Comparison of ENCODE assay signal across 32 cellular contexts in genomic region chr4:185728886-185729285, GRCh38.
DNase-seq lines count a peak whose midpoint lies in the region; ATAC-seq, FAIRE-seq and TF ChIP-seq lines count a peak whose summit lies in the region.
"Had no signal": no experiment of that assay in that cellular context is flagged by ENCODE, and none has a peak within 500 bp of the region (broad histone marks: within the 10 kb centered on the region; RNA-seq: fewer than 3 reads in every experiment).

No MANE protein-coding gene starts in this region.

- H3K14ac ChIP-seq in neuronal stem cell (ENCODE audit: low read length) = no peak overlapping the region

- no peaks in the 10 kb centered on the region for H3K79me1 ChIP-seq in neuronal stem cell (ENCODE audit: low read depth, low read length)

- peaks cover 0 to 6% (median 0%) of the 10 kb centered on the region in 3 donors for H3K36me3 Mint-ChIP-seq in immature natural killer cell
- H3K36me3 Mint-ChIP-seq in naive thymus-derived CD8-positive, alpha-beta T cell = peaks cover 0 to 7% (median 0%) of the 10 kb centered on the region in 3 donors
- H3K36me3 Mint-ChIP-seq: activated naive CD4-positive, alpha-beta T cell treated with anti-CD3 and anti-CD28 coated beads, Interleukin-2, amount 50 U/mL, for 24 hours; naive B cell had no signal

- no peak overlapping the region for H3K4me3 Mint-ChIP-seq in immature natural killer cell
- no peak overlapping the region for H3K4me3 Mint-ChIP-seq in naive thymus-derived CD8-positive, alpha-beta T cell
- H3K4me3 Mint-ChIP-seq: activated CD8-positive, alpha-beta T cell treated with anti-CD3 and anti-CD28 coated beads for 36 hours; activated naive CD4-positive, alpha-beta T cell treated with anti-CD3 and anti-CD28 coated beads, Interleukin-2, amount 50 U/mL, for 24 hours; activated T-helper 17 cell treated with anti-CD3 and anti-CD28 coated beads, Interleukin-2, amount 50 U/mL, for 72 hours; B cell; memory B cell; naive B cell; T-helper 17 cell had no signal

- H3K4me3 ChIP-seq in heart right ventricle = no peak overlapping the region
- H3K4me3 ChIP-seq in endothelial cell of umbilical vein (replicated peaks in 1 of 3; ENCODE audit: insufficient read depth in 1 of 3, low read depth in 1 of 3, low read length in 3 of 3) = no peak overlapping the region
- peak overlapping the region in 1 of 2 donors; percentile 65 for H3K4me3 ChIP-seq in neuronal stem cell (ENCODE audit: low read length in 2 of 2)
- H3K4me3 ChIP-seq in upper lobe of right lung = no peak overlapping the region
- H3K4me3 ChIP-seq: smooth muscle cell, uterus had no signal

- H3K27ac ChIP-seq in heart right ventricle (peak overlapping the region in 7 of 10 donors; percentile 24 to 76 (median 59)), endothelial cell of umbilical vein (ENCODE audit: insufficient read depth, low read depth, low read length) (peak overlapping the region; percentile 34), neuronal stem cell (replicated peaks; ENCODE audit: low read length) (no peak overlapping the region), upper lobe of right lung (no peak overlapping the region)
- H3K27ac ChIP-seq: uterus had no signal

- no peak overlapping the region for H2BK120ac ChIP-seq in neuronal stem cell (ENCODE audit: low read depth, low read length)

- dilution Hi-C loops in endothelial cell of umbilical vein (cut with MboI; ENCODE audit: extremely low pct_ligation_motif_present, low sequenced_read_pairs) = no loop called here

- peak overlapping the region; percentile 69 for H3K4ac ChIP-seq in neuronal stem cell (ENCODE audit: low read length)

- H3K9me1 ChIP-seq in endothelial cell of umbilical vein (replicated peaks; ENCODE audit: control insufficient read depth, extremely low read depth, insufficient read depth, low read length) = no peaks in the 10 kb centered on the region

- H3K9me3 Mint-ChIP-seq in immature natural killer cell = no peaks in the 10 kb centered on the region
- no peaks in the 10 kb centered on the region for H3K9me3 Mint-ChIP-seq in naive thymus-derived CD8-positive, alpha-beta T cell
- H3K9me3 Mint-ChIP-seq: activated CD8-positive, alpha-beta T cell treated with anti-CD3 and anti-CD28 coated beads for 36 hours; activated T-helper 17 cell treated with anti-CD3 and anti-CD28 coated beads, Interleukin-2, amount 50 U/mL, for 72 hours; memory B cell had no signal

- no peak overlapping the region for H2BK15ac ChIP-seq in neuronal stem cell (ENCODE audit: low read length)

- no peak overlapping the region for H2BK12ac ChIP-seq in neuronal stem cell (ENCODE audit: low read length)

- ATAC-seq in heart right ventricle (no peak), Right ventricle myocardium superior (ENCODE audit: poor library complexity) (no peak), upper lobe of right lung (no peak)
- no peak for ATAC-seq in naive thymus-derived CD8-positive, alpha-beta T cell
- ATAC-seq: activated CD8-positive, alpha-beta T cell treated with anti-CD3 and anti-CD28 coated beads for 36 hours; activated T-helper 17 cell treated with anti-CD3 and anti-CD28 coated beads, Interleukin-2, amount 50 U/mL, for 72 hours; foreskin keratinocyte; SK-N-SH treated with all-trans-retinoic acid at 6 μM for 48 hours; T-helper 17 cell had no signal

- CTCF ChIA-PET in endothelial cell of umbilical vein (lab: Charles Lee) = interaction anchor here (1.9 kb wide), 1 partner anchor 17 kb away, joined by 5 read pairs; no protein-coding TSS in a partner anchor

- H3K36me3 ChIP-seq in heart right ventricle = peaks cover 0 to 28% (median 3%) of the 10 kb centered on the region in 9 donors
- peaks cover 0 to 3% of the 10 kb centered on the region in 2 experiments for H3K36me3 ChIP-seq in endothelial cell of umbilical vein (ENCODE audit: control insufficient read depth in 2 of 2, extremely low read depth in 1 of 2, insufficient read depth in 2 of 2, low read length in 2 of 2)
- peaks cover 2 to 10% of the 10 kb centered on the region in 2 donors for H3K36me3 ChIP-seq in neuronal stem cell (replicated peaks in 1 of 2; ENCODE audit: control insufficient read depth in 2 of 2, insufficient read depth in 2 of 2, low read length in 2 of 2)
- H3K36me3 ChIP-seq in upper lobe of right lung = no peaks in the 10 kb centered on the region
- H3K36me3 ChIP-seq: uterus had no signal

- no peak overlapping the region for H2BK5ac ChIP-seq in neuronal stem cell (ENCODE audit: low read length)

- peak; percentile 80 for FAIRE-seq in endothelial cell of umbilical vein (lab: Jason Lieb, UNC)
- FAIRE-seq: A204.1, GM19239, H54 had no signal

- WGBS in heart right ventricle, 2 donors = 53 to 64% methylated on average over 2 of the region's 2 CpGs
- WGBS in neuronal stem cell (ENCODE audit: extremely low coverage in 2 of 2, insufficient read length in 2 of 2, insufficient replicate concordance in 1 of 2), 2 donors = no CpG with 5 or more reads among the region's 2 CpGs

- no TSS peak for BruUV-seq in endothelial cell of umbilical vein (replicated peaks; lab: Mats Ljungman, UMichigan)

- in situ Hi-C loops in ACHN (cut with HindIII; ENCODE audit: low pct_ligation_motif_present, low pct_unique_long_range_greater_than_20kb, low sequenced_read_pairs) = no loop called here

- H3K27me3 Mint-ChIP-seq in immature natural killer cell (ENCODE audit: low read depth in 3 of 3) = peaks cover 4 to 7% (median 4%) of the 10 kb centered on the region in 3 donors
- peaks cover 12 to 53% (median 18%) of the 10 kb centered on the region in 5 donors for H3K27me3 Mint-ChIP-seq in naive thymus-derived CD8-positive, alpha-beta T cell

- no peak for TF ChIP-seq POLR2A in endothelial cell of umbilical vein (IDR thresholded peaks at IDR 0.05; ENCODE audit: low read depth, low read length)

- no peak overlapping the region for H3K23ac ChIP-seq in neuronal stem cell (ENCODE audit: low read depth, low read length, poor library complexity)

- no peak overlapping the region for H3K9ac ChIP-seq in endothelial cell of umbilical vein (replicated peaks; ENCODE audit: extremely low read depth, insufficient read depth, low read length)
- no peak overlapping the region for H3K9ac ChIP-seq in neuronal stem cell (ENCODE audit: low read depth, low read length, poor library complexity)

- intact Hi-C loops in heart right ventricle (cut with DNase I) (loop anchor here in 1 of 10 donors (5.0 kb wide), 1 partner anchor 77 kb away; no protein-coding TSS in a partner anchor), Right ventricle myocardium superior (cut with DNase I) (no loop called here), endothelial cell of umbilical vein (cut with micrococcal nuclease) (loop anchor here (1.0 to 5.0 kb wide), 2 partner anchors 9 to 293 kb away; no protein-coding TSS in a partner anchor), upper lobe of right lung (cut with DNase I) (no loop called here)

- POLR2A ChIA-PET in endothelial cell of umbilical vein (lab: Charles Lee) = no interaction called here
- POLR2A ChIA-PET in naive thymus-derived CD8-positive, alpha-beta T cell (lab: Charles Lee) = no interaction called here

- no peak overlapping the region for H4K91ac ChIP-seq in neuronal stem cell (ENCODE audit: low read depth, low read length, poor library complexity)

- H3K27me3 ChIP-seq in heart right ventricle (no peaks in the 10 kb centered on the region), endothelial cell of umbilical vein (ENCODE audit: control insufficient read depth in 2 of 2, insufficient read depth in 2 of 2, low read length in 2 of 2) (no peaks in the 10 kb centered on the region), neuronal stem cell (ENCODE audit: control insufficient read depth in 3 of 3, insufficient read depth in 3 of 3, low read depth in 1 of 3, low read length in 3 of 3) (no peaks in the 10 kb centered on the region), upper lobe of right lung (no peaks in the 10 kb centered on the region)
- H3K27me3 ChIP-seq: foreskin keratinocyte had no signal

- H3K4me2 ChIP-seq in endothelial cell of umbilical vein (ENCODE audit: insufficient read depth, low read length) = peak overlapping the region; percentile 23
- H3K4me2 ChIP-seq in neuronal stem cell (ENCODE audit: insufficient read depth, low read length, poor library complexity, severe bottlenecking) = no peak overlapping the region
- H3K4me2 ChIP-seq: smooth muscle cell had no signal

- H3K4me1 Mint-ChIP-seq in immature natural killer cell = no peaks in the 10 kb centered on the region
- H3K4me1 Mint-ChIP-seq in naive thymus-derived CD8-positive, alpha-beta T cell = peaks cover 0 to 3% (median under 1%) of the 10 kb centered on the region in 4 donors
- H3K4me1 Mint-ChIP-seq: activated naive CD4-positive, alpha-beta T cell treated with anti-CD3 and anti-CD28 coated beads, Interleukin-2, amount 50 U/mL, for 24 hours; activated T-helper 17 cell treated with anti-CD3 and anti-CD28 coated beads, Interleukin-2, amount 50 U/mL, for 72 hours; naive B cell had no signal

- no peak for DNase-seq in heart right ventricle
- DNase-seq in Right ventricle myocardium superior = no peak
- DNase-seq in endothelial cell of umbilical vein (ENCODE audit: low read depth, low spot score) = peak; percentile 65
- DNase-seq in neuronal stem cell (ENCODE audit: low spot score) = no peak
- no peak for DNase-seq in immature natural killer cell
- DNase-seq in naive thymus-derived CD8-positive, alpha-beta T cell = no peak
- no peak for DNase-seq in upper lobe of right lung
- no peak for DNase-seq in ACHN
- DNase-seq: activated CD4-positive, CD25-positive, alpha-beta regulatory T cell treated with anti-CD3 and anti-CD28 coated beads, Interleukin-2, amount 50 U/mL, for 72 hours; activated CD8-positive, alpha-beta T cell treated with anti-CD3 and anti-CD28 coated beads for 36 hours; cerebellar nuclear complex; DMS53; effector CD8-positive, alpha-beta T cell; erythroblast; foreskin keratinocyte; GDM1; left cardiac atrium; naive B cell; NCI-H446 treated with DMSO at 0.1 percent for 48 hours; stimulated activated CD4-positive, alpha-beta T cell treated with anti-CD3 and anti-CD28 coated beads, Interleukin-2, amount 100 ng/mL, for 24 hours; substantia nigra; T-helper 17 cell; uterus had no signal

- no peak overlapping the region for H2AK5ac ChIP-seq in neuronal stem cell (ENCODE audit: low read depth, low read length)

- no peak overlapping the region for H3K27ac Mint-ChIP-seq in immature natural killer cell
- no peak overlapping the region for H3K27ac Mint-ChIP-seq in naive thymus-derived CD8-positive, alpha-beta T cell
- H3K27ac Mint-ChIP-seq: activated CD8-positive, alpha-beta T cell treated with anti-CD3 and anti-CD28 coated beads for 36 hours; activated naive CD4-positive, alpha-beta T cell treated with anti-CD3 and anti-CD28 coated beads, Interleukin-2, amount 50 U/mL, for 24 hours; activated T-helper 17 cell treated with anti-CD3 and anti-CD28 coated beads, Interleukin-2, amount 50 U/mL, for 72 hours; B cell; memory B cell; T-helper 17 cell had no signal

- no peak overlapping the region for H3K18ac ChIP-seq in neuronal stem cell (ENCODE audit: low read length)

- H3K79me2 ChIP-seq in endothelial cell of umbilical vein (ENCODE audit: control insufficient read depth, insufficient read depth, low read length) = no peaks in the 10 kb centered on the region

- H3K4me1 ChIP-seq in heart right ventricle = peaks cover 0 to 92% (median 47%) of the 10 kb centered on the region in 9 donors
- H3K4me1 ChIP-seq in endothelial cell of umbilical vein (ENCODE audit: control insufficient read depth, extremely low read depth, insufficient read depth, low read length) = peaks cover 25% of the 10 kb centered on the region
- H3K4me1 ChIP-seq in neuronal stem cell (ENCODE audit: control insufficient read depth in 2 of 2, insufficient read depth in 1 of 2, low read depth in 1 of 2, low read length in 2 of 2) = peaks cover 12 to 34% of the 10 kb centered on the region in 2 donors
- peaks cover 4% of the 10 kb centered on the region for H3K4me1 ChIP-seq in upper lobe of right lung
- H3K4me1 ChIP-seq: foreskin keratinocyte, uterus had no signal

- TF ChIP-seq CTCF in heart right ventricle (IDR thresholded peaks at IDR 0.05) (no peak), endothelial cell of umbilical vein (IDR thresholded peaks at IDR 0.05; ENCODE audit: extremely low read depth in 1 of 2, insufficient read depth in 1 of 2, low read depth in 1 of 2, low read length in 2 of 2) (no peak), upper lobe of right lung (IDR thresholded peaks at IDR 0.05) (no peak)

- no peaks in the 10 kb centered on the region for H4K20me1 ChIP-seq in endothelial cell of umbilical vein (replicated peaks; ENCODE audit: control insufficient read depth, extremely low read depth, insufficient read depth, low read length)

- H4K8ac ChIP-seq in neuronal stem cell (ENCODE audit: low read depth, low read length) = no peak overlapping the region

- H2AFZ ChIP-seq in endothelial cell of umbilical vein (ENCODE audit: low read depth, low read length) (no peak overlapping the region), neuronal stem cell (ENCODE audit: low read length) (no peak overlapping the region)

- H3K9me3 ChIP-seq in heart right ventricle (no peaks in the 10 kb centered on the region), endothelial cell of umbilical vein (replicated peaks; ENCODE audit: control insufficient read depth, insufficient read depth, low read length) (no peaks in the 10 kb centered on the region), neuronal stem cell (replicated peaks in 1 of 2; ENCODE audit: control insufficient read depth in 2 of 2, insufficient read depth in 1 of 2, low read depth in 1 of 2, low read length in 2 of 2) (peaks cover 8 to 11% of the 10 kb centered on the region in 2 donors), upper lobe of right lung (no peaks in the 10 kb centered on the region)
- H3K9me3 ChIP-seq: uterus had no signal

Comparison
In these comparisons a context has a peak if more than half of its experiments do, and no peak if none do; other contexts are left out.
1. H3K27ac ChIP-seq: peak in heart right ventricle (7 of 10) and endothelial cell of umbilical vein (single experiment); none in neuronal stem cell (single experiment) and upper lobe of right lung (single experiment).